In genomic region chr19:17385878-17386611, GRCh38 we compare ENCODE assay signal across 9 cellular contexts. TPM values are rescaled to one million over a fixed set of nuclear protein-coding genes. Genes with fewer than 3 reads are reported as not detected.
DNase-seq lines count a peak whose midpoint lies in the region; ATAC-seq and TF ChIP-seq lines count a peak whose summit lies in the region.
"Had no signal": no experiment of that assay in that cellular context is flagged by ENCODE, and none has a peak within 500 bp of the region (broad histone marks: within the 10 kb centered on the region; RNA-seq: fewer than 3 reads in every experiment).

No MANE protein-coding gene starts in this region.

- TF ChIP-seq POLR2A in right lobe of liver (IDR thresholded peaks at IDR 0.05): no peak

- no peaks in the 10 kb centered on the region for H3K79me2 ChIP-seq in MM.1S (ENCODE audit: low read length)

- H3K4me1 ChIP-seq in MM.1S (ENCODE audit: low read length) (peaks cover 7% of the 10 kb centered on the region), right lobe of liver (peaks cover 0 to 7% (median 0%) of the 10 kb centered on the region in 4 donors)

- no peaks in the 10 kb centered on the region for H4K20me1 ChIP-seq in MM.1S (ENCODE audit: insufficient read depth, low read length)

- no peaks in the 10 kb centered on the region for H3K36me3 ChIP-seq in MM.1S (replicated peaks; ENCODE audit: insufficient read depth, low read length)
- no peaks in the 10 kb centered on the region for H3K36me3 ChIP-seq in right lobe of liver

- 43% methylated on average over 6 of the region's 20 CpGs for WGBS in right lobe of liver (ENCODE audit: insufficient coverage, low coverage, low lambda C conversion rate, missing lambda C conversion rate)

- ATAC-seq in right lobe of liver: peak; percentile 69 to 74 (median 72)
- no peak for ATAC-seq in HG02938 (IDR thresholded peaks at IDR 0.05; ENCODE audit: unreplicated experiment)
- no peak for ATAC-seq in HG03175 (IDR thresholded peaks at IDR 0.05; ENCODE audit: unreplicated experiment)

- intact Hi-C loops in right lobe of liver (cut with DNase I): loop anchor here in 1 of 2 donors (5.0 kb wide), 1 partner anchor 39 kb away; no protein-coding TSS in a partner anchor

- H3F3A ChIP-seq in MM.1S (ENCODE audit: insufficient read depth, low read length): 0 out of 2 replicates have a peak, but pooled peaks cover 4% of the 10 kb centered on the region

- TF ChIP-seq CTCF in MM.1S (IDR thresholded peaks at IDR 0.05; ENCODE audit: low read length): peak; percentile 91
- TF ChIP-seq CTCF in VCaP (conservative IDR thresholded peaks at IDR 0.05): peak; percentile 97
- TF ChIP-seq CTCF in right lobe of liver (IDR thresholded peaks at IDR 0.05): peak; percentile 85 to 89 (median 86)

- no peak overlapping the region for H3K27ac ChIP-seq in MM.1S (ENCODE audit: low read length)
- no peak overlapping the region for H3K27ac ChIP-seq in VCaP
- H3K27ac ChIP-seq in right lobe of liver: no peak overlapping the region

- H3K4me3 ChIP-seq in MM.1S (ENCODE audit: low read length) (no peak overlapping the region), right lobe of liver (no peak overlapping the region)

- DNase-seq in ELR (ENCODE audit: low read depth) (peak; percentile 64), MM.1S (peak; percentile 49), right lobe of liver (peak; percentile 65 to 71 (median 67))
- DNase-seq in central memory CD4-positive, alpha-beta T cell: peak; percentile 43
- DNase-seq in stimulated activated CD8-positive, alpha-beta memory T cell treated with anti-CD3 and anti-CD28 coated beads, Interleukin-4, amount 100 ng/mL, for 24 hours (ENCODE audit: low read depth): peak; percentile 53

- H3K27me3 ChIP-seq in MM.1S (replicated peaks; ENCODE audit: insufficient read depth, low read length): peaks cover 17% of the 10 kb centered on the region
- no peaks in the 10 kb centered on the region for H3K27me3 ChIP-seq in right lobe of liver

- 0 out of 2 replicates have a peak overlapping the region, but pooled peaks have one; percentile 3 for H2AFZ ChIP-seq in MM.1S (ENCODE audit: low read length)

- no peak overlapping the region for H3K9ac ChIP-seq in MM.1S (ENCODE audit: low read length)

- H3K4me2 ChIP-seq in MM.1S (ENCODE audit: low read depth, low read length): no peak overlapping the region

- H3K9me3 ChIP-seq in MM.1S (replicated peaks; ENCODE audit: insufficient read depth, low read length) (no peaks in the 10 kb centered on the region), right lobe of liver (no peaks in the 10 kb centered on the region)

- no peaks in the 10 kb centered on the region for H3K9me2 ChIP-seq in MM.1S (replicated peaks; ENCODE audit: insufficient read depth, low read length)

RNA-seq across cellular contexts. Expression of gene CCDC194, which starts 8.0 kb away (rescaled TPM):
- 1 to 10 TPM in 1 of 6 experiments, under 1 TPM in 3, not detected in 2; 0.26 to 1.2 (median 0.36) TPM for total RNA-seq in right lobe of liver
- total RNA-seq: urinary bladder had no signal

RNA-seq across cellular contexts. Expression of gene PLVAP, which starts 8.9 kb away (rescaled TPM):
- 10 to 100 TPM in 1 of 6 experiments, 1 to 10 TPM in 4, under 1 TPM in 1; 0.78 to 16.6 (median 4.1) TPM for total RNA-seq in right lobe of liver

RNA-seq across cellular contexts. Expression of gene BST2, which starts 19.4 kb away (rescaled TPM):
- total RNA-seq in right lobe of liver: 100 to 1,000 TPM in 3 of 6 experiments, 10 to 100 TPM in 3; 78.2 to 157 (median 96.2) TPM

RNA-seq across cellular contexts. Expression of gene MVB12A, which starts 33.8 kb away (rescaled TPM):
- 10 to 100 TPM; 13.5 to 38.0 (median 15.8) TPM for total RNA-seq in right lobe of liver

RNA-seq across cellular contexts. Expression of gene GTPBP3, which starts 48.7 kb away (rescaled TPM):
- 10 to 100 TPM; 10.3 to 23.6 (median 13.6) TPM for total RNA-seq in right lobe of liver

Comparison
In these comparisons a context has a peak if more than half of its experiments do, and no peak if none do; other contexts are left out.
1. ATAC-seq: peak in right lobe of liver (4 of 4); none in HG02938 (single experiment) and HG03175 (single experiment).
2. Peak in every context shown above with its lines, with median percentiles within 50 percentile points of each other: DNase-seq and CTCF ChIP-seq.